ENCODE assay signal across 8 cellular contexts in genomic region chr13:112689498-112690241, GRCh38. TPM values are rescaled to one million over a fixed set of nuclear protein-coding genes. Genes with fewer than 3 reads are reported as not detected.
DNase-seq lines count a peak whose midpoint lies in the region; ATAC-seq and TF ChIP-seq lines count a peak whose summit lies in the region.

TSS of gene ATP11A (plus strand) at chr13:112690038. CDS start at chr13:112690417, 379 bp downstream.

- intact Hi-C loops in A673 (cut with micrococcal nuclease; ENCODE audit: unreplicated experiment): no loop called here

- H3K27me3 ChIP-seq in A673 (replicated peaks; ENCODE audit: insufficient read depth, low read depth, low read length, poor library complexity): peaks cover 14% of the 10 kb centered on the region

- POLR2A ChIA-PET in A673 (lab: Charles Lee; ENCODE audit: low non-redundant PET): no interaction called here

- H3K27ac ChIP-seq in A673 (ENCODE audit: low read depth, low read length, poor library complexity, severe bottlenecking): peak within 1 kb of the TSS; percentile 23

- CTCF ChIA-PET in A673 (lab: Charles Lee): no interaction called here

- H3K4me1 ChIP-seq in A673 (ENCODE audit: insufficient read depth, low read length, poor library complexity, severe bottlenecking): no peaks in the 10 kb centered on the region

- no peak for TF ChIP-seq CTCF in A673 (conservative IDR thresholded peaks at IDR 0.05; ENCODE audit: low read depth, low read length)

- H3K36me3 ChIP-seq in A673 (ENCODE audit: insufficient read depth, low read length, poor library complexity, severe bottlenecking): no peaks in the 10 kb centered on the region

- H3K4me3 ChIP-seq in A673 (ENCODE audit: low read depth, low read length, poor library complexity, severe bottlenecking): peak within 1 kb of the TSS; percentile 63

- ATAC-seq in HG03064 (IDR thresholded peaks at IDR 0.05; ENCODE audit: low read depth, unreplicated experiment): peak; percentile 69
- ATAC-seq in activated CD4-positive, CD25-positive, alpha-beta regulatory T cell treated with anti-CD3 and anti-CD28 coated beads, Interleukin-2, amount 50 U/mL, for 24 hours: peak; percentile 89 to 90

- no peaks in the 10 kb centered on the region for H3K9me3 ChIP-seq in A673 (ENCODE audit: low read depth, low read length, poor library complexity, severe bottlenecking)

- TF ChIP-seq POLR2A in GM18526 (IDR thresholded peaks at IDR 0.05; ENCODE audit: extremely low read depth, insufficient read length): peak; percentile 82

- no TSS peak for BruUV-seq in A673 (replicated peaks; lab: Mats Ljungman, UMichigan)

- peak; percentile 74 for DNase-seq in A673 (ENCODE audit: low spot score)
- DNase-seq in NCI-H2171 (lab: John Stamatoyannopoulos, UW): peak; percentile 83
- DNase-seq in central memory CD4-positive, alpha-beta T cell: peak; percentile 81
- peak; percentile 95 for DNase-seq in islet precursor cell
- DNase-seq in stimulated activated CD4-positive, alpha-beta T cell treated with anti-CD3 and anti-CD28 coated beads, Interleukin-12 subunit alpha, Interleukin-12 subunit beta, amount 100 ng/mL, for 24 hours (ENCODE audit: low read depth in 2 of 2): peak; percentile 56 to 74

RNA-seq across cellular contexts. Expression of gene ATP11A, which starts in this region (rescaled TPM):
- 9.4 and 11.8 TPM in 2 replicates for total RNA-seq in A673 (2021)

Comparison
In these comparisons a context has a peak if more than half of its experiments do, and no peak if none do; other contexts are left out.
1. Peak in every context shown above with its lines: DNase-seq, ATAC-seq, H3K4me3 ChIP-seq and H3K27ac ChIP-seq.